In the genomic region with DNA sequence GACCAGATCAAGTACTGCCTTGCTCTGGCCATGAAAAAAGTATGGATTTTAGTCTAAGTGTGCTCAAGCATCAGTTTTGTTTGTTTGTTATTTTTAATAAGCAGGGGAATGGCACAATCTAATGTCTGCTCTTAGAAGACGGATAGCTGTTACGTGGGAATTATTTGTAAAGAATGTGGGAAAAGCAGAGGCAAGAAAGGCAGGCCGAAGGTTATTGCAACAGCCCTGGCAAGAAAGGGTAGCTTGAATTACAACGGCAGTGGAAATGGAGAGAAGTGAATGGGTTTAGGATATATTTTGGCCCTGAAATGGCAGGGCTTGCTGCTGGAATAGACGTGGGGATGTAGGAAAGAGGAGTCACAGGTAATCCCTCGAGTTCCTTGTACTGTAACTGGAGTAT, we compare ENCODE assay signal across 8 cellular contexts. TPM values are rescaled to one million over a fixed set of nuclear protein-coding genes. Genes with fewer than 3 reads are reported as not detected.
A peak's percentile ranks its signal among the peaks of the same experiment; 100 is the strongest.
DNase-seq lines count a peak whose midpoint lies in the region; FAIRE-seq and TF ChIP-seq lines count a peak whose summit lies in the region.

No MANE protein-coding gene starts in this region.

- peaks cover 3% of the 10 kb centered on the region for H3K36me3 Mint-ChIP-seq in progenitor cell of endocrine pancreas (ENCODE audit: insufficient read depth)

- H3K36me3 ChIP-seq in ES-I3 (ENCODE audit: insufficient read depth, low read length) (peaks cover 21% of the 10 kb centered on the region; the same call in 1 of the 2 replicates), SJCRH30 (peaks cover 11% of the 10 kb centered on the region), esophagus squamous epithelium (peaks cover 0 to 29% (median 0%) of the 10 kb centered on the region in 3 donors)

- DNase-seq in SJCRH30 (no peak), esophagus squamous epithelium (lab: John Stamatoyannopoulos, UW) (no peak), progenitor cell of endocrine pancreas (ENCODE audit: low spot score, unreplicated experiment) (no peak), RCC 7860 (ENCODE audit: low spot score) (no peak), HUDEP-2 (lab: John Stamatoyannopoulos, UW; ENCODE audit: unreplicated experiment in 76 of 76) (no peak), cerebellar nuclear complex (lab: John Stamatoyannopoulos, UW) (no peak)
- DNase-seq in stimulated activated CD4-positive, alpha-beta T cell treated with anti-CD3 and anti-CD28 coated beads, Interleukin-15, amount 100 ng/mL, for 24 hours: no peak

- peak overlapping the region; percentile 97 for H3K27ac Mint-ChIP-seq in progenitor cell of endocrine pancreas

- peak overlapping the region; percentile 72; the same call in 1 of the 2 replicates for H3K27ac ChIP-seq in SJCRH30
- H3K27ac ChIP-seq in esophagus squamous epithelium: peak overlapping the region; percentile 86 to 95 (median 92)

- TF ChIP-seq POLR2A in esophagus squamous epithelium (IDR thresholded peaks at IDR 0.05): no peak

- TF ChIP-seq CTCF in esophagus squamous epithelium (IDR thresholded peaks at IDR 0.05) (no peak), progenitor cell of endocrine pancreas (IDR thresholded peaks at IDR 0.05; ENCODE audit: unreplicated experiment) (no peak)

- WGBS in esophagus squamous epithelium, 2 donors: 14 to 18% methylated on average over 6 of the region's 6 CpGs

- peak overlapping the region; percentile 95 for H3K4me3 Mint-ChIP-seq in progenitor cell of endocrine pancreas (ENCODE audit: low read depth)

- peak overlapping the region; percentile 83 for H3K4me3 ChIP-seq in SJCRH30
- H3K4me3 ChIP-seq in esophagus squamous epithelium: peak overlapping the region; percentile 66 to 97 (median 82)

- peak overlapping the region; percentile 90; the same call in 1 of the 2 replicates for H3K9ac ChIP-seq in ES-I3 (ENCODE audit: low read depth, low read length)

- no peak for FAIRE-seq in RCC 7860 (lab: Jason Lieb, UNC)

- H3K27me3 ChIP-seq in SJCRH30: no peaks in the 10 kb centered on the region
- no peaks in the 10 kb centered on the region for H3K27me3 ChIP-seq in esophagus squamous epithelium

- intact Hi-C loops in esophagus squamous epithelium (cut with DNase I): no loop called here

- H3K4me1 ChIP-seq in ES-I3 (ENCODE audit: insufficient read depth, low read length) (peaks cover 10% of the 10 kb centered on the region; the same call in 1 of the 2 replicates), SJCRH30 (no peaks in the 10 kb centered on the region), esophagus squamous epithelium (peaks cover 18 to 64% (median 54%) of the 10 kb centered on the region in 3 donors)

- H3K27me3 Mint-ChIP-seq in progenitor cell of endocrine pancreas: no peaks in the 10 kb centered on the region

- H3K9me3 ChIP-seq in ES-I3 (ENCODE audit: control insufficient read depth, insufficient read depth, low read length): no peaks in the 10 kb centered on the region
- H3K9me3 ChIP-seq in SJCRH30 (replicated peaks): no peaks in the 10 kb centered on the region
- H3K9me3 ChIP-seq in esophagus squamous epithelium: no peaks in the 10 kb centered on the region

- H3K4me1 Mint-ChIP-seq in progenitor cell of endocrine pancreas (ENCODE audit: low read depth): peaks cover 15% of the 10 kb centered on the region

- H3K9me3 Mint-ChIP-seq in progenitor cell of endocrine pancreas (ENCODE audit: low read depth): no peaks in the 10 kb centered on the region

RNA-seq across cellular contexts. Expression of a gene that starts 1.0 kb away (rescaled TPM):
- 15.2 and 15.9 TPM in 2 replicates for total RNA-seq in SJCRH30 (2014; rRNA removed; shearing (Covaris generic))
- total RNA-seq in esophagus squamous epithelium: 1 to 10 TPM; 1.4 to 5.4 (median 3.0) TPM
- 8.5 and 8.6 TPM in 2 replicates for total RNA-seq in progenitor cell of endocrine pancreas

RNA-seq across cellular contexts. Expression of a gene that starts 26.8 kb away (rescaled TPM):
- total RNA-seq in SJCRH30 (2014; rRNA removed; shearing (Covaris generic)): 1.2 and 3.0 TPM in 2 replicates
- total RNA-seq in esophagus squamous epithelium: 1 to 10 TPM in 1 of 4 donors, under 1 TPM in 2, not detected in 1; 0.38 to 1.1 (median 0.97) TPM
- total RNA-seq in progenitor cell of endocrine pancreas: 0.89 and 0.95 TPM in 2 replicates

RNA-seq across cellular contexts. Expression of a gene that starts 54.1 kb away (rescaled TPM):
- total RNA-seq in SJCRH30 (2014; rRNA removed; shearing (Covaris generic)): 25.3 and 27.9 TPM in 2 replicates
- total RNA-seq in esophagus squamous epithelium: 10 to 100 TPM; 14.5 to 26.3 (median 19.0) TPM
- 40.0 and 42.8 TPM in 2 replicates for total RNA-seq in progenitor cell of endocrine pancreas

RNA-seq across cellular contexts. Expression of a gene that starts 54.3 kb away (rescaled TPM):
- 27.6 and 28.6 TPM in 2 replicates for total RNA-seq in SJCRH30 (2014; rRNA removed; shearing (Covaris generic))
- total RNA-seq in esophagus squamous epithelium (100 to 1,000 TPM; 185 to 371 (median 293) TPM), progenitor cell of endocrine pancreas (81.3 and 93.8 TPM in 2 replicates)
